Comparison of ENCODE assay signal across 1 cellular context in the genomic region with DNA sequence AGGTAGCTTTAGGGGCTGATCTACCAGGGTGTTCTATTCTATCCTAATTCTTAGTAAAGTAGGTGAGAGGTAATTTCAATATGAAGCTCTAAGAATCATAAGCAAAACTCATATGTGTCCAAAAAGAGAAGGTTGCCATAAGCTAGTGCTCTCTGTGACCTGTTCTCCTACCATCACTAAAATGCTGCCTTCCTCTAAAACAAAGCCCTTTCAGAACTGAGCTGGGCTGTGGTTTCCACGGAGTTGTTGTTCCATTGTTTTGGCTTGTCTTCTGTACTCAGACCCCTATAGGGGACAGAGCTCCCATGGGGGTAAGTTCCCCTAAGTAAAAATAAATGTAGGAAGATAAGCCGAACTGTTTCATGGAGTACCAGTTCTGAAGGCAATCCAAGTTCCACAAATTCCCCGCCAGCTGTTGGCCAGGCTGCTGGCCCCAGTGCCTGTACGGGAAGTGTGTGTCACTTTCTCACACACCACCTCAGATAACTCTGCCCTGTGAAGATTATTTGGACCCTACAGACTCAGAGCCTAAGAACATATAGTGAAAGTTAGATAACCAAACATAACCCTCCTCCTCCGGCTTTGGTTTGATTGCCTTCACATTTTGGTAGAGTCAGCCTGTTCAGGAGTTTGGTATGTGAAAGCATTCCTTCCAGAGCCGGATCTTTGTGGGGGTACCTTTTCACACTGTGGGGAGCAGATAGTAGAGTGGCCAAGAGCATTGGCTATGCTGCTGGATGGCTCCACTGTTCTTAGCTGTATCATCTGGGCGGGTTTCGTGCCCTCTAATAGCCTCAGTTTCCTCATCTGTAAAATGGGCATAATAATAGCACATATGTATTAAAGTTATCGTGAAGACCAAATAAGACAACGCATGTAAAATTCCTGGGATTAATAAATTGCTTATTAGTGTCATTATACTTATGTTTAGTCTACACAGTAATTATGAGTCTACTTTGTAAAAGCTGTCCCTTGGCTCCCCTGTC.
TF ChIP-seq lines count a peak whose summit lies in the region.

No MANE protein-coding gene starts in this region.

TF ChIP-seq in GM12878, 131 proteins besides CTCF, POLR2A, EP300 and RAD21:
- TF ChIP-seq YBX1 (IDR thresholded peaks at IDR 0.05) (no peak), MEF2B (IDR thresholded peaks at IDR 0.05; ENCODE audit: partially characterized antibody, poor library complexity, severe bottlenecking) (peak; percentile 39)
